8 cellular contexts compared by ENCODE assay signal in genomic region chr6:44257007-44257752, GRCh38. TPM values are rescaled to one million over a fixed set of nuclear protein-coding genes. Genes with fewer than 3 reads are reported as not detected.
DNase-seq lines count a peak whose midpoint lies in the region; ATAC-seq, FAIRE-seq and TF ChIP-seq lines count a peak whose summit lies in the region.

Gene SLC35B2, minus strand, starts transcription at chr6:44257528. Its CDS starts 118 bp downstream, at chr6:44257410.

- H3K79me2 ChIP-seq in HepG2 (ENCODE audit: insufficient read depth, low read length) = peaks cover 15% of the 10 kb centered on the region

- H3K4me3 ChIP-seq in dorsolateral prefrontal cortex (peak within 1 kb of the TSS; percentile 68 to 94 (median 83)), HepG2 (replicated peaks in 1 of 3; ENCODE audit: insufficient read depth in 1 of 3, low read depth in 2 of 3, low read length in 3 of 3) (peak within 1 kb of the TSS; percentile 66 to 84 (median 71))

- DNase-seq in ACHN = peak; percentile 69
- DNase-seq in NCI-H2196 treated with DMSO at 0.1 percent for 48 hours (lab: John Stamatoyannopoulos, UW; ENCODE audit: unreplicated experiment) = peak; percentile 75
- DNase-seq in activated CD4-positive, alpha-beta T cell treated with anti-CD3 and anti-CD28 coated beads for 36 hours = peak; percentile 81
- peak; percentile 72 to 93 (median 88) for DNase-seq in dorsolateral prefrontal cortex
- DNase-seq in HepG2 (ENCODE audit: low spot score) = peak; percentile 88
- DNase-seq in stimulated activated CD4-positive, alpha-beta T cell treated with anti-CD3 and anti-CD28 coated beads, Interleukin-4, amount 100 ng/mL, for 1 hour = peak; percentile 66

- TF ChIP-seq CTCF in dorsolateral prefrontal cortex (IDR thresholded peaks at IDR 0.05 in 54 of 56, conservative IDR thresholded peaks at IDR 0.05 in 2 of 56; ENCODE audit: low read depth in 1 of 56, partially characterized antibody in 56 of 56) (peak in 54 of 56 donors; percentile 16 to 95 (median 72)), HepG2 (CRISPR knock-in tag; IDR thresholded peaks at IDR 0.05) (peak; percentile 73)

- TF ChIP-seq EP300 in HepG2 (IDR thresholded peaks at IDR 0.05; ENCODE audit: low read depth in 2 of 2, low read length in 2 of 2) (peak in 1 of 2 experiments; percentile 10; a peak in 1 of 4 replicates), HepG2 (CRISPR knock-in tag; IDR thresholded peaks at IDR 0.05; ENCODE audit: borderline replicate concordance) (peak; percentile 53; the same call in 1 of the 2 replicates)

- peak; percentile 73 for FAIRE-seq in HepG2 (lab: Jason Lieb, UNC)

- TF ChIP-seq RAD21 in HepG2 (CRISPR knock-in tag; IDR thresholded peaks at IDR 0.05) = no peak

- in situ Hi-C loops in ACHN (cut with HindIII; ENCODE audit: low pct_ligation_motif_present, low pct_unique_long_range_greater_than_20kb, low sequenced_read_pairs) (no loop called here), HepG2 (cut with HindIII; ENCODE audit: extremely low pct_ligation_motif_present, low pct_unique_long_range_greater_than_20kb) (no loop called here)

- intact Hi-C loops in activated CD4-positive, alpha-beta T cell treated with anti-CD3 and anti-CD28 coated beads for 36 hours (cut with DNase I, micrococcal nuclease) = loop anchor here (1.0 to 2.0 kb wide), 5 partner anchors 8 to 160 kb away; partner anchors contain the start of genes HSP90AB1 (in 2 of the 2), NFKBIE (in 2 of the 2) and SLC29A1 (in 1 of the 2)
- intact Hi-C loops in dorsolateral prefrontal cortex (cut with DNase I) = loop anchor here in 1 of 2 donors (1.0 kb wide), 1 partner anchor 11 kb away; no protein-coding TSS in a partner anchor
- intact Hi-C loops in HepG2 (cut with micrococcal nuclease; ENCODE audit: unreplicated experiment) = no loop called here

- H3K9ac ChIP-seq in HepG2 (ENCODE audit: insufficient read depth, low read depth, low read length) = peak within 1 kb of the TSS; percentile 92

- H3K4me1 Mint-ChIP-seq in activated CD4-positive, alpha-beta T cell treated with anti-CD3 and anti-CD28 coated beads for 36 hours = peaks cover 56% of the 10 kb centered on the region

- H3K27me3 Mint-ChIP-seq in activated CD4-positive, alpha-beta T cell treated with anti-CD3 and anti-CD28 coated beads for 36 hours = no peaks in the 10 kb centered on the region

- H3K4me3 Mint-ChIP-seq in activated CD4-positive, alpha-beta T cell treated with anti-CD3 and anti-CD28 coated beads for 36 hours = peak within 1 kb of the TSS; percentile 83

- no peaks in the 10 kb centered on the region for H3K9me3 ChIP-seq in HepG2 (ENCODE audit: low read length)

- WGBS in HepG2 (ENCODE audit: low lambda C conversion rate) = 0% methylated on average over 30 of the region's 80 CpGs

- H3K27ac ChIP-seq in dorsolateral prefrontal cortex = peak within 1 kb of the TSS; percentile 87 to 99 (median 98)
- H3K27ac ChIP-seq in HepG2 (ENCODE audit: extremely low read length, insufficient read depth, low read length) = peak within 1 kb of the TSS; percentile 93

- peaks cover 53% of the 10 kb centered on the region for H3K4me1 ChIP-seq in HepG2 (ENCODE audit: insufficient read depth, low read length)

- no peaks in the 10 kb centered on the region for H3K27me3 ChIP-seq in dorsolateral prefrontal cortex
- no peaks in the 10 kb centered on the region; a peak in 1 of 5 replicates for H3K27me3 ChIP-seq in HepG2 (ENCODE audit: control insufficient read depth in 1 of 2, insufficient read depth in 2 of 2, low read length in 2 of 2)

- H3K9me3 Mint-ChIP-seq in activated CD4-positive, alpha-beta T cell treated with anti-CD3 and anti-CD28 coated beads for 36 hours (ENCODE audit: low read depth) = no peaks in the 10 kb centered on the region

- no TSS peak for BruUV-seq in HepG2 (replicated peaks; lab: Mats Ljungman, UMichigan)

- peaks cover 43% of the 10 kb centered on the region for H4K20me1 ChIP-seq in HepG2 (ENCODE audit: insufficient read depth, low read length)

- no peak within 1 kb of the TSS for H2AFZ ChIP-seq in HepG2 (ENCODE audit: low read length)

- peak; percentile 79 for TF ChIP-seq POLR2A in GM18505 (IDR thresholded peaks at IDR 0.05; ENCODE audit: borderline replicate concordance, extremely low read depth, insufficient read depth, insufficient read length)
- TF ChIP-seq POLR2A in HepG2 (IDR thresholded peaks at IDR 0.05; ENCODE audit: insufficient read depth in 1 of 2, low read depth in 2 of 2, low read length in 2 of 2) = peak in 1 of 2 experiments; percentile 70; a peak in 2 of 4 replicates

- peak within 1 kb of the TSS; percentile 90 for H3K27ac Mint-ChIP-seq in activated CD4-positive, alpha-beta T cell treated with anti-CD3 and anti-CD28 coated beads for 36 hours

- peak within 1 kb of the TSS; percentile 96 for H3K4me2 ChIP-seq in HepG2 (ENCODE audit: low read depth, low read length)

- POLR2A ChIA-PET in activated CD4-positive, alpha-beta T cell treated with anti-CD3 and anti-CD28 coated beads for 36 hours (lab: Charles Lee) = interaction anchor here (1.4 to 4.3 kb wide), 3 partner anchors 10 to 33 kb away, joined by 3 to 70 read pairs (median 28); partner anchors contain the start of genes HSP90AB1 and SLC29A1
- POLR2A ChIA-PET in HepG2 (lab: Yijun Ruan, JAX) = interaction anchor here (0.9 to 6.0 kb wide), 27 partner anchors 7 to 628 kb away, joined by 3 to 264 read pairs (median 5); partner anchors contain the start of genes AARS2, CDC5L, GTPBP2 and HSP90AB1

- CTCF ChIA-PET in activated CD4-positive, alpha-beta T cell treated with anti-CD3 and anti-CD28 coated beads for 36 hours (lab: Charles Lee) = interaction anchor here (0.5 to 3.1 kb wide), 22 partner anchors 7 to 141 kb away, joined by 3 to 40 read pairs (median 4); partner anchors contain the start of genes AARS2, HSP90AB1 and SLC29A1
- CTCF ChIA-PET in HepG2 (lab: Yijun Ruan, JAX; ENCODE audit: low intra/inter-chr PET ratio, low total read pairs) = interaction anchor here (0.7 to 1.5 kb wide), 3 partner anchors 36 to 106 kb away, joined by 3 to 4 read pairs (median 4); no protein-coding TSS in a partner anchor

- H3K36me3 Mint-ChIP-seq in activated CD4-positive, alpha-beta T cell treated with anti-CD3 and anti-CD28 coated beads for 36 hours (ENCODE audit: low read depth) = peaks cover 49% of the 10 kb centered on the region

- peaks cover 23 to 56% of the 10 kb centered on the region in 2 experiments for H3K36me3 ChIP-seq in HepG2 (replicated peaks in 1 of 2; ENCODE audit: control insufficient read depth in 1 of 2, insufficient read depth in 2 of 2, low read length in 2 of 2)

- ATAC-seq in GM18505 (IDR thresholded peaks at IDR 0.05; ENCODE audit: unreplicated experiment) = peak; percentile 50
- peak; percentile 49 for ATAC-seq in HG02970 (IDR thresholded peaks at IDR 0.05; ENCODE audit: low FRiP score, unreplicated experiment)
- ATAC-seq in activated CD4-positive, alpha-beta T cell treated with anti-CD3 and anti-CD28 coated beads for 36 hours = peak; percentile 72
- peak; percentile 71 for ATAC-seq in HepG2

TF ChIP-seq in HepG2, 621 proteins besides CTCF, POLR2A, EP300 and RAD21 (continues in another document):
- TF ChIP-seq SALL2 (CRISPR knock-in tag; IDR thresholded peaks at IDR 0.05) = peak; percentile 53; the same call in 1 of the 2 replicates

RNA-seq across cellular contexts. Expression of gene SLC35B2, which starts in this region (rescaled TPM):
- total RNA-seq in activated CD4-positive, alpha-beta T cell treated with anti-CD3 and anti-CD28 coated beads for 36 hours = 10 to 100 TPM; 14.1 TPM
- total RNA-seq in dorsolateral prefrontal cortex = 10 to 100 TPM in 119 of 120 experiments, 1 to 10 TPM in 1; 9.6 to 55.6 (median 23.9) TPM
- 34.9 and 61.1 TPM in 2 replicates for total RNA-seq in HepG2 (2016; rRNA removed; fragmentation: Illumina TruSeq; extraction: Trizol)
- 21.2 and 24.1 TPM in 2 replicates for total RNA-seq in HepG2 (2016; cell fraction: cytosol; rRNA removed; fragmentation: Illumina TruSeq; extraction: Trizol; ENCODE audit: low read depth)
- total RNA-seq in HepG2 (2016; cell fraction: insoluble cytoplasmic fraction; rRNA removed; fragmentation: Illumina TruSeq; extraction: Trizol) = 35.1 and 62.8 TPM in 2 replicates
- 44.9 and 53.8 TPM in 2 replicates for total RNA-seq in HepG2 (2016; cell fraction: membrane; rRNA removed; fragmentation: Illumina TruSeq; extraction: Trizol)
- 56.1 and 63.9 TPM in 2 replicates for total RNA-seq in HepG2 (2016; cell fraction: nucleus; rRNA removed; fragmentation: Illumina TruSeq; extraction: Trizol)
- polyA plus RNA-seq in HepG2 (2011; rRNA removed) = 148 and 168 TPM in 2 replicates
- polyA plus RNA-seq in HepG2 (2011; cell fraction: cytosol; rRNA removed) = 139 and 176 TPM in 2 replicates
- polyA plus RNA-seq in HepG2 (2011; cell fraction: nucleus; rRNA removed) = 99.4 and 112 TPM in 2 replicates
- 54.8 and 61.1 TPM in 2 replicates for polyA plus RNA-seq in HepG2 (2012)
- 26.8 and 34.1 TPM in 2 replicates for polyA plus RNA-seq in HepG2 (2016; cell fraction: cytosol; fragmentation: Illumina TruSeq; extraction: Trizol; ENCODE audit: low read depth)
- 41.4 and 43.9 TPM in 2 replicates for polyA plus RNA-seq in HepG2 (2016; cell fraction: insoluble cytoplasmic fraction; fragmentation: Illumina TruSeq; extraction: Trizol; ENCODE audit: low read depth)
- polyA plus RNA-seq in HepG2 (2016; cell fraction: membrane; fragmentation: Illumina TruSeq; extraction: Trizol; ENCODE audit: low read depth) = 45.2 and 53.5 TPM in 2 replicates
- polyA plus RNA-seq in HepG2 (2016; cell fraction: nucleus; fragmentation: Illumina TruSeq; extraction: Trizol; ENCODE audit: insufficient read depth, low read depth) = 95.9 and 97.5 TPM in 2 replicates
- 148 and 221 TPM in 2 replicates for polyA minus RNA-seq in HepG2 (2011; rRNA and poly(A)+ RNA removed; ENCODE audit: low replicate concordance)
- 47.0 and 47.4 TPM in 2 replicates for polyA minus RNA-seq in HepG2 (2011; cell fraction: cytosol; rRNA and poly(A)+ RNA removed)
- polyA minus RNA-seq in HepG2 (2011; cell fraction: nucleus; rRNA and poly(A)+ RNA removed) = 26.1 and 26.9 TPM in 2 replicates

Comparison
In these comparisons a context has a peak if more than half of its experiments do, and no peak if none do; other contexts are left out.
1. Peak in every context shown above with its lines: DNase-seq, ATAC-seq, H3K4me3 ChIP-seq and H3K27ac ChIP-seq.